In the genomic region with DNA sequence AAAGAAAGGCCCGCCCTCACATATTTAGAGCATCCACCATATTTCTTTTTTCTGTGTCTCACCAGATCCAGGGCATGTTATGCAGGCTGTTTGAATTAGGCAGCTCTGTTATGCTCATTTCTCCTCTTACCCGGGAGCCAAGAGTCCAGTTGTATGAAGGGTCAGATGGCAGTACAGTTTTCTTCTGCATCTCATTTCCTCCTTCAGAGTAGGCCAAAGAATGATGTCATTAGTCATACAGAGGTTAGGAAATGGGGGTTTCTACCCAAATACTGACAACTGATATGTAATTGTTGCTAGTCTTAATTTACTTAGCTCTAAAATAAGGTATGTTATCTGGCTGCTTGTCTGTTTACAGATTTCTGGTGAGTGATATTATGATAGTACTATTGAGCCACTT, we compare ENCODE assay signal across 1 cellular context.
A peak's percentile ranks its signal among the peaks of the same experiment; 100 is the strongest.
TF ChIP-seq lines count a peak whose summit lies in the region.

No MANE protein-coding gene starts in this region.

TF ChIP-seq in HEK293, 187 proteins besides CTCF, POLR2A, EP300 and RAD21:
- TF ChIP-seq, protein P1, sequence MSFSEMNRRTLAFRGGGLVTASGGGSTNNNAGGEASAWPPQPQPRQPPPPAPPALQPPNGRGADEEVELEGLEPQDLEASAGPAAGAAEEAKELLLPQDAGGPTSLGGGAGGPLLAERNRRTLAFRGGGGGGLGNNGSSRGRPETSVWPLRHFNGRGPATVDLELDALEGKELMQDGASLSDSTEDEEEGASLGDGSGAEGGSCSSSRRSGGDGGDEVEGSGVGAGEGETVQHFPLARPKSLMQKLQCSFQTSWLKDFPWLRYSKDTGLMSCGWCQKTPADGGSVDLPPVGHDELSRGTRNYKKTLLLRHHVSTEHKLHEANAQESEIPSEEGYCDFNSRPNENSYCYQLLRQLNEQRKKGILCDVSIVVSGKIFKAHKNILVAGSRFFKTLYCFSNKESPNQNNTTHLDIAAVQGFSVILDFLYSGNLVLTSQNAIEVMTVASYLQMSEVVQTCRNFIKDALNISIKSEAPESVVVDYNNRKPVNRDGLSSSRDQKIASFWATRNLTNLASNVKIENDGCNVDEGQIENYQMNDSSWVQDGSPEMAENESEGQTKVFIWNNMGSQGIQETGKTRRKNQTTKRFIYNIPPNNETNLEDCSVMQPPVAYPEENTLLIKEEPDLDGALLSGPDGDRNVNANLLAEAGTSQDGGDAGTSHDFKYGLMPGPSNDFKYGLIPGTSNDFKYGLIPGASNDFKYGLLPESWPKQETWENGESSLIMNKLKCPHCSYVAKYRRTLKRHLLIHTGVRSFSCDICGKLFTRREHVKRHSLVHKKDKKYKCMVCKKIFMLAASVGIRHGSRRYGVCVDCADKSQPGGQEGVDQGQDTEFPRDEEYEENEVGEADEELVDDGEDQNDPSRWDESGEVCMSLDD (tag by site-specific recombination; IDR thresholded peaks at IDR 0.05): no peak
- TF ChIP-seq ZFP3 (tag by site-specific recombination; IDR thresholded peaks at IDR 0.05; ENCODE audit: low read depth) (no peak), ZNF600 (tag by site-specific recombination; IDR thresholded peaks at IDR 0.05) (no peak), ATF2 (tag by site-specific recombination; IDR thresholded peaks at IDR 0.05; ENCODE audit: low read depth) (peak; percentile 64; the same call in 1 of the 2 replicates)
